ENCODE assay signal across 1 cellular context in the genomic region with DNA sequence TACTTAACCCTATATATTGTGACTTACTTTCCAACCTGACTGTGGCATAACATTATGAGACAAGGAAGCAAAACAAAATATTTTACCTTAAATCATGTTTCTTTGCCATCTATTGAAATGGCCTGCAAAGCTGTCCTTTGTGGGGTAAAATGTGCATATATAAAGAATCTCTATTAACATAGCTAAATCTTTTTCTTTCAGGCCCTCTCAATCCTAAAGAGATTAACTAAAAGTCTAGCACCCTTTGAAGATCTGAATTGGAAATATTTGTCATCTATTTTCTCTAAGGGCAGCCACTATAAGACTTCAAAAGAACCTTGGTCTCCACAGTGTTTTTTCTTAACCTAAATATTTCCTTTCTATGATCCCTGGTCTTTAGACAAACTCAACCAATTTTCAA.
TF ChIP-seq lines count a peak whose summit lies in the region.

No MANE protein-coding gene starts in this region.

TF ChIP-seq in WTC11, 78 proteins besides CTCF, POLR2A, EP300 and RAD21 (continued from another document):
- TF ChIP-seq, protein P1, sequence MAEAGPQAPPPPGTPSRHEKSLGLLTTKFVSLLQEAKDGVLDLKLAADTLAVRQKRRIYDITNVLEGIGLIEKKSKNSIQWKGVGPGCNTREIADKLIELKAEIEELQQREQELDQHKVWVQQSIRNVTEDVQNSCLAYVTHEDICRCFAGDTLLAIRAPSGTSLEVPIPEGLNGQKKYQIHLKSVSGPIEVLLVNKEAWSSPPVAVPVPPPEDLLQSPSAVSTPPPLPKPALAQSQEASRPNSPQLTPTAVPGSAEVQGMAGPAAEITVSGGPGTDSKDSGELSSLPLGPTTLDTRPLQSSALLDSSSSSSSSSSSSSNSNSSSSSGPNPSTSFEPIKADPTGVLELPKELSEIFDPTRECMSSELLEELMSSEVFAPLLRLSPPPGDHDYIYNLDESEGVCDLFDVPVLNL (CRISPR knock-in tag; IDR thresholded peaks at IDR 0.05; ENCODE audit: borderline replicate concordance, low read depth), result no peak
- no peak for TF ChIP-seq PREB (CRISPR knock-in tag; IDR thresholded peaks at IDR 0.05; ENCODE audit: borderline replicate concordance)
- TF ChIP-seq, protein P2, sequence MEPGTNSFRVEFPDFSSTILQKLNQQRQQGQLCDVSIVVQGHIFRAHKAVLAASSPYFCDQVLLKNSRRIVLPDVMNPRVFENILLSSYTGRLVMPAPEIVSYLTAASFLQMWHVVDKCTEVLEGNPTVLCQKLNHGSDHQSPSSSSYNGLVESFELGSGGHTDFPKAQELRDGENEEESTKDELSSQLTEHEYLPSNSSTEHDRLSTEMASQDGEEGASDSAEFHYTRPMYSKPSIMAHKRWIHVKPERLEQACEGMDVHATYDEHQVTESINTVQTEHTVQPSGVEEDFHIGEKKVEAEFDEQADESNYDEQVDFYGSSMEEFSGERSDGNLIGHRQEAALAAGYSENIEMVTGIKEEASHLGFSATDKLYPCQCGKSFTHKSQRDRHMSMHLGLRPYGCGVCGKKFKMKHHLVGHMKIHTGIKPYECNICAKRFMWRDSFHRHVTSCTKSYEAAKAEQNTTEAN (CRISPR knock-in tag; IDR thresholded peaks at IDR 0.05), result no peak
- TF ChIP-seq TP53 (CRISPR knock-in tag; IDR thresholded peaks at IDR 0.05), result no peak
- TF ChIP-seq MAX (CRISPR knock-in tag; IDR thresholded peaks at IDR 0.05), result no peak
- TF ChIP-seq FOXK1 (CRISPR knock-in tag; IDR thresholded peaks at IDR 0.05), result no peak
